ENCODE assay signal across 12 cellular contexts in genomic region chr1:62325076-62325475, GRCh38. TPM values are rescaled to one million over a fixed set of nuclear protein-coding genes. Genes with fewer than 3 reads are reported as not detected.
A peak's percentile ranks its signal among the peaks of the same experiment; 100 is the strongest.
DNase-seq lines count a peak whose midpoint lies in the region; ATAC-seq lines count a peak whose summit lies in the region.
"Had no signal": no experiment of that assay in that cellular context is flagged by ENCODE, and none has a peak within 500 bp of the region (broad histone marks: within the 10 kb centered on the region; RNA-seq: fewer than 3 reads in every experiment).

No MANE protein-coding gene starts in this region.

- H3K4me2 ChIP-seq in skeletal muscle satellite cell (ENCODE audit: low read length): peak overlapping the region; percentile 31

- intact Hi-C loops in right cardiac atrium (cut with DNase I): no loop called here

- peak overlapping the region; percentile 19 for H3K9ac ChIP-seq in skeletal muscle satellite cell (ENCODE audit: low read depth, low read length)

- WGBS in right cardiac atrium: 55% methylated on average over 4 of the region's 4 CpGs

- no peaks in the 10 kb centered on the region for H3K36me3 ChIP-seq in skeletal muscle satellite cell (ENCODE audit: insufficient read depth, low read length)
- H3K36me3 ChIP-seq: heart right ventricle had no signal

- no peak overlapping the region for H3K4me3 ChIP-seq in right cardiac atrium (ENCODE audit: low read length)
- no peak overlapping the region for H3K4me3 ChIP-seq in skeletal muscle satellite cell (ENCODE audit: low read length)
- H3K4me3 ChIP-seq: dorsolateral prefrontal cortex, heart right ventricle, lung had no signal

- ATAC-seq in right cardiac atrium (peak; percentile 74 to 84), HG03039 (IDR thresholded peaks at IDR 0.05; ENCODE audit: unreplicated experiment) (no peak), HG03280 (IDR thresholded peaks at IDR 0.05; ENCODE audit: unreplicated experiment) (no peak)
- ATAC-seq: Panc1 had no signal

- DNase-seq in GM04504 (ENCODE audit: low read depth) (peak; percentile 89), amniotic stem cell (lab: John Stamatoyannopoulos, UW) (peak; percentile 43), right cardiac atrium (peak; percentile 46 to 73 (median 57)), SW 1271 (lab: John Stamatoyannopoulos, UW) (no peak)
- DNase-seq: heart right ventricle had no signal

- no peaks in the 10 kb centered on the region for H3K9me3 ChIP-seq in right cardiac atrium (ENCODE audit: control insufficient read depth, low read length)
- no peaks in the 10 kb centered on the region for H3K9me3 ChIP-seq in skeletal muscle satellite cell (replicated peaks; ENCODE audit: low read length)
- H3K9me3 ChIP-seq: heart right ventricle had no signal

- H3K27me3 ChIP-seq in right cardiac atrium (ENCODE audit: control insufficient read depth, insufficient read depth) (no peaks in the 10 kb centered on the region), skeletal muscle satellite cell (ENCODE audit: control insufficient read depth, insufficient read depth, low read length) (peaks cover 7% of the 10 kb centered on the region)

- H3K27ac ChIP-seq in right cardiac atrium (ENCODE audit: low read length): no peak overlapping the region
- H3K27ac ChIP-seq: dorsolateral prefrontal cortex, heart right ventricle had no signal

- no peaks in the 10 kb centered on the region for H3K4me1 ChIP-seq in right cardiac atrium (ENCODE audit: control insufficient read depth, insufficient read depth, low read length)
- H3K4me1 ChIP-seq in skeletal muscle satellite cell (ENCODE audit: control insufficient read depth, insufficient read depth, low read length): peaks cover 24% of the 10 kb centered on the region
- H3K4me1 ChIP-seq: heart right ventricle had no signal

RNA-seq across cellular contexts. Expression of gene KANK4, which starts 5.8 kb away (rescaled TPM):
- total RNA-seq in right cardiac atrium: under 1 TPM in 3 of 4 donors, not detected in 1; 0.09 to 0.39 (median 0.15) TPM
- 0.25 TPM for polyA plus RNA-seq in right cardiac atrium
- under 0.01 and 0.22 TPM in 2 replicates for total RNA-seq in skeletal muscle satellite cell (2012; rRNA removed)
- total RNA-seq: pulmonary artery endothelial cell had no signal

Comparison
In these comparisons a context has a peak if more than half of its experiments do, and no peak if none do; other contexts are left out.
1. DNase-seq: peak in GM04504 (single experiment), amniotic stem cell (single experiment) and right cardiac atrium (3 of 3); none in SW 1271 (0 of 2).
2. ATAC-seq: peak in right cardiac atrium (2 of 2); none in HG03039 (single experiment) and HG03280 (single experiment).